ENCODE assay signal across 24 cellular contexts in the genomic region with DNA sequence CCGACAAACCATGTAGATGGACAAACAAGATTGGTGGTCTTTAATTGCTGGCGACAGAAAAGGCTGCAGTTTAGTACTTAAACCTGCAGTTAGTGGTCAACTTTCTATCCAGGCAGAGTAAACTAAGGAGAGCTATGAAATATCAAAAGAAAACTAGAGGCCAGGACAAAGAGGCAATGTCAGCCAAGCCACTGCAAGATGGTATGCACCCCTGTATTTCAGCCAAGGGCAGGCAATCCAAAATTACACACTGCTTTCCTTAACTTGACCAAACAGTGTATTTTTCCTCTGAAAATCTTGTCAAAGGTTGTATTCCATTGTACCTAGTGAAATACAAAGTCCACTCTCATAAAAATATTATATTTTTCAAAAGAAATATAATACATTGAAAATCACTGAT.
"Had no signal": no experiment of that assay in that cellular context is flagged by ENCODE, and none has a peak within 500 bp of the region (broad histone marks: within the 10 kb centered on the region; RNA-seq: fewer than 3 reads in every experiment).

No MANE protein-coding gene starts in this region.

- H3K4me3 Mint-ChIP-seq: activated B cell treated with CpG ODN at 0.5 μM for 24 hours; activated naive CD8-positive, alpha-beta T cell treated with anti-CD3 and anti-CD28 coated beads, Interleukin-2, amount 10 ng/mL, durations not matched to agents 7 days and 5 days; activated T-helper 1 cell treated with anti-CD3 and anti-CD28 coated beads, Interleukin-12 subunit alpha, Interleukin-12 subunit beta, Interleukin-2, Interleukin-4 antibody, amounts not matched to agents 30 ng/mL and 10 ng/mL and 1 ng/mL, durations not matched to agents 14 hours and 24 hours and 36 hours; nephron progenitor cell; stimulated activated effector memory CD8-positive, alpha-beta T cell treated with anti-CD3 and anti-CD28 coated beads, Interleukin-12 subunit alpha, Interleukin-12 subunit beta, amount 100 ng/mL, for 72 hours; T-helper 1 cell treated with Interleukin-12 subunit alpha and Interleukin-12 subunit beta and Interleukin-4 antibody, amounts not matched to agents 30 μg/mL and 1 μg/mL, for 36 hours had no signal

- H3K4me1 Mint-ChIP-seq: activated B cell treated with CpG ODN at 0.5 μM for 24 hours had no signal

- H3K27ac ChIP-seq: coronary artery, esophagus squamous epithelium, gastrocnemius medialis, left lung, pancreas, testis, uterus had no signal

- ATAC-seq: gastrocnemius medialis; left lung; pancreas; sciatic nerve; stimulated activated effector memory CD8-positive, alpha-beta T cell treated with anti-CD3 and anti-CD28 coated beads, Interleukin-12 subunit alpha, Interleukin-12 subunit beta, amount 100 ng/mL, for 72 hours had no signal

- H3K9me3 ChIP-seq: esophagus squamous epithelium, gastrocnemius medialis, left lung, pancreas, testis, uterus had no signal

- DNase-seq: activated B cell treated with CpG ODN at 0.5 μM for 24 hours; activated CD4-positive, alpha-beta T cell treated with anti-CD3 and anti-CD28 coated beads for 4 hours; activated CD8-positive, alpha-beta memory T cell treated with anti-CD3 and anti-CD28 coated beads, Interleukin-2, amount 50 U/mL, for 4 hours; activated gamma-delta T cell treated with Interleukin-2 at 50 U/mL for 16 hours; activated naive CD8-positive, alpha-beta T cell treated with anti-CD3 and anti-CD28 coated beads, Interleukin-2, amount 10 ng/mL, durations not matched to agents 7 days and 5 days; amygdala; cerebellar nuclear complex; esophagus squamous epithelium; gastrocnemius medialis; hippocampal formation; kidney glomerular epithelial cell; left lung; nephron progenitor cell; pancreas; small intestine; stimulated activated CD4-positive, alpha-beta T cell treated with anti-CD3 and anti-CD28 coated beads, Interleukin-2, amount 100 ng/mL, for 24 hours; testis; trophoblast cell; uterus had no signal

- H3K27me3 ChIP-seq: esophagus squamous epithelium, gastrocnemius medialis, left lung, pancreas, testis, uterus had no signal

- H3K4me1 ChIP-seq: left lung, pancreas, testis, uterus had no signal

- H3K9me3 Mint-ChIP-seq: activated B cell treated with CpG ODN at 0.5 μM for 24 hours; activated naive CD8-positive, alpha-beta T cell treated with anti-CD3 and anti-CD28 coated beads, Interleukin-2, amount 10 ng/mL, durations not matched to agents 7 days and 5 days; activated T-helper 1 cell treated with anti-CD3 and anti-CD28 coated beads, Interleukin-12 subunit alpha, Interleukin-12 subunit beta, Interleukin-2, Interleukin-4 antibody, amounts not matched to agents 30 ng/mL and 10 ng/mL and 1 ng/mL, durations not matched to agents 14 hours and 24 hours and 36 hours; nephron progenitor cell; stimulated activated effector memory CD8-positive, alpha-beta T cell treated with anti-CD3 and anti-CD28 coated beads, Interleukin-12 subunit alpha, Interleukin-12 subunit beta, amount 100 ng/mL, for 72 hours; T-helper 1 cell treated with Interleukin-12 subunit alpha and Interleukin-12 subunit beta and Interleukin-4 antibody, amounts not matched to agents 30 μg/mL and 1 μg/mL, for 36 hours had no signal

- H3K27me3 Mint-ChIP-seq: activated B cell treated with CpG ODN at 0.5 μM for 24 hours; activated naive CD8-positive, alpha-beta T cell treated with anti-CD3 and anti-CD28 coated beads, Interleukin-2, amount 10 ng/mL, durations not matched to agents 7 days and 5 days had no signal

- H3K27ac Mint-ChIP-seq: activated B cell treated with CpG ODN at 0.5 μM for 24 hours; activated naive CD8-positive, alpha-beta T cell treated with anti-CD3 and anti-CD28 coated beads, Interleukin-2, amount 10 ng/mL, durations not matched to agents 7 days and 5 days; activated T-helper 1 cell treated with anti-CD3 and anti-CD28 coated beads, Interleukin-12 subunit alpha, Interleukin-12 subunit beta, Interleukin-2, Interleukin-4 antibody, amounts not matched to agents 30 ng/mL and 10 ng/mL and 1 ng/mL, durations not matched to agents 14 hours and 24 hours and 36 hours; nephron progenitor cell; T-helper 1 cell treated with Interleukin-12 subunit alpha and Interleukin-12 subunit beta and Interleukin-4 antibody, amounts not matched to agents 30 μg/mL and 1 μg/mL, for 36 hours had no signal

- H3K36me3 ChIP-seq: uterus had no signal

- H3K4me3 ChIP-seq: coronary artery, esophagus squamous epithelium, gastrocnemius medialis, left lung, pancreas, testis, uterus had no signal
